Comparison of ENCODE assay signal across 2 cellular contexts in genomic region chr13:112972867-112973576, GRCh38.
TF ChIP-seq lines count a peak whose summit lies in the region.

No MANE protein-coding gene starts in this region.

TF ChIP-seq in Ishikawa, 13 proteins besides CTCF, POLR2A, EP300 and RAD21 (continued from another document):
- TF ChIP-seq REST (IDR thresholded peaks at IDR 0.05; ENCODE audit: low read depth), result no peak
- no peak for TF ChIP-seq MAX (IDR thresholded peaks at IDR 0.05)
- TF ChIP-seq, protein P1, sequence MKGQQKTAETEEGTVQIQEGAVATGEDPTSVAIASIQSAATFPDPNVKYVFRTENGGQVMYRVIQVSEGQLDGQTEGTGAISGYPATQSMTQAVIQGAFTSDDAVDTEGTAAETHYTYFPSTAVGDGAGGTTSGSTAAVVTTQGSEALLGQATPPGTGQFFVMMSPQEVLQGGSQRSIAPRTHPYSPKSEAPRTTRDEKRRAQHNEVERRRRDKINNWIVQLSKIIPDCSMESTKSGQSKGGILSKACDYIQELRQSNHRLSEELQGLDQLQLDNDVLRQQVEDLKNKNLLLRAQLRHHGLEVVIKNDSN (IDR thresholded peaks at IDR 0.05), result no peak
- no peak for TF ChIP-seq TAF1 (IDR thresholded peaks at IDR 0.05; ENCODE audit: low read depth)
- peak; percentile 60 for TF ChIP-seq NFIC (IDR thresholded peaks at IDR 0.05)

TF ChIP-seq in HepG2, 621 proteins besides CTCF, POLR2A, EP300 and RAD21 (continued from another document):
- no peak for TF ChIP-seq GZF1 (CRISPR knock-in tag; IDR thresholded peaks at IDR 0.05)
- TF ChIP-seq ZNF768 (CRISPR knock-in tag; IDR thresholded peaks at IDR 0.05), result no peak
- no peak for TF ChIP-seq GTF2F1 (IDR thresholded peaks at IDR 0.05; ENCODE audit: low read length)
- TF ChIP-seq KAT8 (CRISPR knock-in tag; IDR thresholded peaks at IDR 0.05), result no peak
- TF ChIP-seq ZNF350 (CRISPR knock-in tag; IDR thresholded peaks at IDR 0.05; ENCODE audit: borderline replicate concordance, low read depth), result no peak
- no peak for TF ChIP-seq TAF15 (IDR thresholded peaks at IDR 0.05; ENCODE audit: low read depth, low read length, poor library complexity, severe bottlenecking)
- TF ChIP-seq BRD4 (CRISPR knock-in tag; IDR thresholded peaks at IDR 0.05), result no peak
- TF ChIP-seq ZNF598 (CRISPR knock-in tag; IDR thresholded peaks at IDR 0.05; ENCODE audit: borderline replicate concordance), result no peak
- TF ChIP-seq ATF7 (IDR thresholded peaks at IDR 0.05), result no peak
- no peak for TF ChIP-seq ATF7 (CRISPR knock-in tag; IDR thresholded peaks at IDR 0.05)
- TF ChIP-seq ZBTB3 (CRISPR knock-in tag; IDR thresholded peaks at IDR 0.05; ENCODE audit: borderline replicate concordance, low read depth), result no peak
- TF ChIP-seq ZBTB37 (CRISPR knock-in tag; IDR thresholded peaks at IDR 0.05), result no peak
- TF ChIP-seq, protein P2, sequence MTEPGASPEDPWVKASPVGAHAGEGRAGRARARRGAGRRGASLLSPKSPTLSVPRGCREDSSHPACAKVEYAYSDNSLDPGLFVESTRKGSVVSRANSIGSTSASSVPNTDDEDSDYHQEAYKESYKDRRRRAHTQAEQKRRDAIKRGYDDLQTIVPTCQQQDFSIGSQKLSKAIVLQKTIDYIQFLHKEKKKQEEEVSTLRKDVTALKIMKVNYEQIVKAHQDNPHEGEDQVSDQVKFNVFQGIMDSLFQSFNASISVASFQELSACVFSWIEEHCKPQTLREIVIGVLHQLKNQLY (CRISPR knock-in tag; IDR thresholded peaks at IDR 0.05), result no peak
